ENCODE assay signal across 8 cellular contexts in the genomic region with DNA sequence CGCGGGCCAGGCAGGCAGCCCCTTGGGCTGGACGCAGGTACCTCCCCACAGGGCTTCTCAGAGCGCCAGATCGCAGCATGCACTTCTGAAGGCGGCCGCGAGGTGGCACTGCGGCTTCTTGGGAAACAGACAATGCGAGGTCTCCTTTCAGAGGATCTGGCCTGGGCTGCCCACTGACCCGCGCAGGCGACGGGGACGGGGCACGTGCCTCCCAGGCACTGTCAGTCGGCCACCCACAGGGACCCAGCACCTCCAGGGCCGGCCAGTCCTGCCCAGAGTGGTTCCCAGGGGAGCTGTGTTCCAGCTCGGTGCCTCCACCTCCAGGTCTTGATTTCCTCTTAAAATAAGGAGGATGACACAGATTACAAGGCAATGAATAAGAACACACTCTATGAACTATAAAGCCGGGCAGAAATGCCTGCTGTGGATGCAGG.
DNase-seq lines count a peak whose midpoint lies in the region; ATAC-seq and TF ChIP-seq lines count a peak whose summit lies in the region.

No MANE protein-coding gene starts in this region.

- ATAC-seq in GM19395 (IDR thresholded peaks at IDR 0.05; ENCODE audit: unreplicated experiment), result no peak

- H3K4me3 ChIP-seq in fibroblast of mammary gland (ENCODE audit: control insufficient read depth, low read depth, low read length), result no peak overlapping the region

- peak; percentile 75 for TF ChIP-seq CTCF in fibroblast of mammary gland (conservative IDR thresholded peaks at IDR 0.05; ENCODE audit: control insufficient read depth, insufficient read depth, low read depth, low read length)
- TF ChIP-seq CTCF in nephron progenitor cell (IDR thresholded peaks at IDR 0.05), result peak; percentile 96

- peaks cover 24% of the 10 kb centered on the region for H3K4me1 Mint-ChIP-seq in nephron progenitor cell

- no peaks in the 10 kb centered on the region for H3K36me3 Mint-ChIP-seq in nephron progenitor cell (ENCODE audit: low read depth)

- peaks cover 71% of the 10 kb centered on the region for H3K27me3 Mint-ChIP-seq in nephron progenitor cell (ENCODE audit: low read depth, poor library complexity)

- H3K9me3 Mint-ChIP-seq in nephron progenitor cell, result peaks cover 7% of the 10 kb centered on the region

- DNase-seq in EH (ENCODE audit: low read depth) (peak; percentile 76), KG1 (lab: John Stamatoyannopoulos, UW) (peak; percentile 74), RKO (ENCODE audit: low spot score) (peak; percentile 75), activated T-helper 1 cell treated with Interleukin-2 at 50 U/mL for 16 hours (ENCODE audit: low read depth) (peak; percentile 56), fibroblast of mammary gland (ENCODE audit: low read depth) (peak; percentile 70), nephron progenitor cell (peak; percentile 97)
- DNase-seq in stimulated activated naive CD4-positive, alpha-beta T cell treated with Interleukin-2 at 50 U/mL for 16 hours (lab: John Stamatoyannopoulos, UW), result peak; percentile 74

- H3K4me3 Mint-ChIP-seq in nephron progenitor cell, result no peak overlapping the region

- H3K27ac Mint-ChIP-seq in nephron progenitor cell, result no peak overlapping the region
